In the genomic region with DNA sequence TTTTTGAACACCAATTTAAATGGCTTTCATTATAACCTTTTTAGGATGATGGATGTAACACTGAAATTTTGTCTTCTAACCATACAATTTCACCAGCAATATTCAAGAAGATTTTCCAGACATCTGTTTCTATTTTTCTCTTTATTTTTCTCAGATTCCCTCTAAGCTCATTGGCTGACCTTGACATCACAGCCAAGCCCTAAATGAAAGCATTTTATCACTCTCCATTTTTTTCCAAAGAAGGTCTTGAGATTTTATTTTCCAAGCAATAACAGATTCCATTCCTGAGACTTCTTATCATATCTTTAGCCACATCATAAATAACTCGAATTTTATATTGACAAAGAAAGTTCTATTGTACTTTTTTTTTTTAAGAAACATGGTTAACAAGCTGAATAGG, we compare ENCODE assay signal across 15 cellular contexts.
DNase-seq lines count a peak whose midpoint lies in the region; ATAC-seq and TF ChIP-seq lines count a peak whose summit lies in the region.
"Had no signal": no experiment of that assay in that cellular context is flagged by ENCODE, and none has a peak within 500 bp of the region (broad histone marks: within the 10 kb centered on the region; RNA-seq: fewer than 3 reads in every experiment).

No MANE protein-coding gene starts in this region.

- H3K79me2 ChIP-seq in PC-9 (ENCODE audit: low read depth), result no peaks in the 10 kb centered on the region

- ATAC-seq in sciatic nerve (peak; percentile 49), HG02623 (IDR thresholded peaks at IDR 0.05; ENCODE audit: unreplicated experiment) (no peak), left lung (no peak)
- ATAC-seq: Right ventricle myocardium inferior had no signal

- no TSS peak for BruUV-seq in PC-9 (replicated peaks; lab: Mats Ljungman, UMichigan)

- peaks cover 16% of the 10 kb centered on the region; the same call in 1 of the 2 replicates for H3F3A ChIP-seq in PC-9 (ENCODE audit: insufficient read depth, low read depth)

- POLR2A ChIA-PET in BJ (lab: Charles Lee) (interaction anchor here (0.6 to 1.3 kb wide), 11 partner anchors 9 to 411 kb away, joined by 3 to 8 read pairs (median 4); no protein-coding TSS in a partner anchor), PC-9 (lab: Charles Lee; ENCODE audit: unreplicated experiment) (interaction anchor here (0.5 kb wide), 1 partner anchor 393 kb away, joined by 4 read pairs; no protein-coding TSS in a partner anchor)

- H3K9me2 ChIP-seq in PC-9 (ENCODE audit: insufficient read depth), result no peaks in the 10 kb centered on the region

- H3K9me3 ChIP-seq in PC-9 (ENCODE audit: insufficient read depth, low read depth), result peaks cover 15% of the 10 kb centered on the region
- H3K9me3 ChIP-seq in left lung, result no peaks in the 10 kb centered on the region
- H3K9me3 ChIP-seq: BLaER1 treated with 17β-estradiol and CSF1 and Interleukin-3, amounts not matched to agents 10 nM and 100 nM had no signal

- H2AFZ ChIP-seq in PC-9, result no peak overlapping the region

- H3K4me1 ChIP-seq in PC-9 (replicated peaks; ENCODE audit: insufficient read depth) (peaks cover 35% of the 10 kb centered on the region), left lung (peaks cover 0 to 3% of the 10 kb centered on the region in 2 donors)
- H3K4me1 ChIP-seq: BLaER1 treated with 17β-estradiol and CSF1 and Interleukin-3, amounts not matched to agents 10 nM and 100 nM had no signal

- H3K36me3 ChIP-seq in BJ (ENCODE audit: control insufficient read depth, insufficient read depth, low read length) (no peaks in the 10 kb centered on the region), PC-9 (ENCODE audit: low read depth) (no peaks in the 10 kb centered on the region; the same call in 1 of the 2 replicates), left lung (no peaks in the 10 kb centered on the region)
- H3K36me3 ChIP-seq: BLaER1 treated with 17β-estradiol and CSF1 and Interleukin-3, amounts not matched to agents 10 nM and 100 nM had no signal

- H3K27me3 ChIP-seq in BJ (ENCODE audit: control insufficient read depth, insufficient read depth, low read length), result no peaks in the 10 kb centered on the region
- H3K27me3 ChIP-seq in PC-9 (ENCODE audit: insufficient read depth, low read depth), result no peaks in the 10 kb centered on the region
- H3K27me3 ChIP-seq in left lung, result no peaks in the 10 kb centered on the region
- H3K27me3 ChIP-seq: BLaER1 treated with 17β-estradiol and CSF1 and Interleukin-3, amounts not matched to agents 10 nM and 100 nM had no signal

- no peak overlapping the region for H3K4me3 ChIP-seq in BJ (ENCODE audit: low read depth, low read length)
- no peak overlapping the region for H3K4me3 ChIP-seq in PC-9
- no peak overlapping the region for H3K4me3 ChIP-seq in left lung
- H3K4me3 ChIP-seq: BLaER1 treated with 17β-estradiol and CSF1 and Interleukin-3, amounts not matched to agents 10 nM and 100 nM had no signal

- peak; percentile 79 for DNase-seq in BJ (ENCODE audit: low read depth)
- no peak for DNase-seq in PC-9
- no peak for DNase-seq in epithelial cell of prostate (ENCODE audit: low read depth, low spot score)
- no peak for DNase-seq in sciatic nerve (ENCODE audit: low spot score)
- no peak for DNase-seq in left lung
- DNase-seq in stimulated activated CD4-positive, alpha-beta T cell treated with anti-CD3 and anti-CD28 coated beads, Interleukin-1b, Interleukin-23, amount 100 ng/mL, for 48 hours, result no peak
- DNase-seq in kidney tubule cell (ENCODE audit: low spot score), result no peak
- DNase-seq: DMS 273 treated with DMSO at 0.1 percent for 48 hours, KG1, NCI-H1092, NCI-H2107, NCI-H526 treated with DMSO at 0.1 percent for 48 hours had no signal

- CTCF ChIA-PET in BJ (lab: Yijun Ruan, JAX) (interaction anchor here (0.6 to 2.1 kb wide), 5 partner anchors 9 to 481 kb away, joined by 3 to 6 read pairs (median 3); no protein-coding TSS in a partner anchor), PC-9 (lab: Charles Lee) (interaction anchor here (1.1 kb wide), 1 partner anchor 40 kb away, joined by 4 read pairs; no protein-coding TSS in a partner anchor)

- intact Hi-C loops in PC-9 (cut with micrococcal nuclease; ENCODE audit: unreplicated experiment) (no loop called here), sciatic nerve (cut with DNase I) (no loop called here), left lung (cut with DNase I) (no loop called here)

- no peaks in the 10 kb centered on the region for H4K20me1 ChIP-seq in PC-9 (ENCODE audit: insufficient read depth)
- H4K20me1 ChIP-seq: BLaER1 treated with 17β-estradiol and CSF1 and Interleukin-3, amounts not matched to agents 10 nM and 100 nM had no signal

- H3K4me2 ChIP-seq in PC-9, result peak overlapping the region; percentile 6; the same call in 1 of the 2 replicates
- H3K4me2 ChIP-seq: BLaER1 treated with 17β-estradiol and CSF1 and Interleukin-3, amounts not matched to agents 10 nM and 100 nM had no signal

- TF ChIP-seq CTCF in BJ (IDR thresholded peaks at IDR 0.05; ENCODE audit: insufficient read depth, low read depth, low read length) (no peak), PC-9 (conservative IDR thresholded peaks at IDR 0.05) (no peak), left lung (IDR thresholded peaks at IDR 0.05) (no peak)

- peak overlapping the region; percentile 52 for H3K27ac ChIP-seq in PC-9
- H3K27ac ChIP-seq in epithelial cell of prostate, result peak overlapping the region; percentile 95
- no peak overlapping the region for H3K27ac ChIP-seq in left lung
- H3K27ac ChIP-seq: BLaER1 treated with 17β-estradiol and CSF1 and Interleukin-3, amounts not matched to agents 10 nM and 100 nM had no signal

Comparison
In these comparisons a context has a peak if more than half of its experiments do, and no peak if none do; other contexts are left out.
1. H3K27ac ChIP-seq: peak in PC-9 (single experiment) and epithelial cell of prostate (single experiment); none in left lung (0 of 2).